8 cellular contexts compared by ENCODE assay signal in genomic region chr17:10295728-10296343, GRCh38.
DNase-seq lines count a peak whose midpoint lies in the region; ATAC-seq, FAIRE-seq and TF ChIP-seq lines count a peak whose summit lies in the region.

No MANE protein-coding gene starts in this region.

- ATAC-seq in GM21360 (IDR thresholded peaks at IDR 0.05; ENCODE audit: unreplicated experiment) = peak; percentile 52
- ATAC-seq in HG02884 (IDR thresholded peaks at IDR 0.05; ENCODE audit: unreplicated experiment) = no peak

- peak; percentile 59 for TF ChIP-seq CTCF in D721Med (IDR thresholded peaks at IDR 0.05; ENCODE audit: insufficient read depth, missing control alignments)

- DNase-seq in D721Med (ENCODE audit: insufficient read length, low spot score) = no peak
- DNase-seq in NCI-H526 treated with DMSO at 0.1 percent for 48 hours (lab: John Stamatoyannopoulos, UW) = peak; percentile 21
- DNase-seq in amniotic epithelial cell (ENCODE audit: low read depth) = peak; percentile 55
- DNase-seq in iPS DF 6.9 (ENCODE audit: low read depth, low spot score) = peak; percentile 57
- peak; percentile 7 for DNase-seq in stimulated activated CD8-positive, alpha-beta memory T cell treated with anti-CD3 and anti-CD28 coated beads, Interleukin-12 subunit alpha, Interleukin-12 subunit beta, amount 100 ng/mL, for 1 hour (ENCODE audit: low read depth)
- no peak for DNase-seq in NCI-H2029 treated with DMSO at 0.1 percent for 48 hours (lab: John Stamatoyannopoulos, UW)

- H3K27ac ChIP-seq in iPS DF 6.9 (ENCODE audit: low read length) = no peak overlapping the region

- FAIRE-seq in D721Med (lab: Jason Lieb, UNC) = no peak

- H3K4me1 ChIP-seq in iPS DF 6.9 (ENCODE audit: control insufficient read depth, insufficient read depth, low read length) = no peaks in the 10 kb centered on the region; the same call in 1 of the 2 replicates

- no CpG with 5 or more reads among the region's 5 CpGs for WGBS in iPS DF 6.9 (ENCODE audit: insufficient coverage, insufficient read length)

- no peaks in the 10 kb centered on the region for H3K27me3 ChIP-seq in iPS DF 6.9 (ENCODE audit: control insufficient read depth, insufficient read depth, low read length)

- no peaks in the 10 kb centered on the region for H3K36me3 ChIP-seq in iPS DF 6.9 (ENCODE audit: control insufficient read depth, insufficient read depth, low read length)

- H3K9me3 ChIP-seq in iPS DF 6.9 (ENCODE audit: control insufficient read depth, insufficient read depth, low read length) = no peaks in the 10 kb centered on the region

- no peak overlapping the region for H3K4me3 ChIP-seq in iPS DF 6.9 (ENCODE audit: low read length)

Comparison
In these comparisons a context has a peak if more than half of its experiments do, and no peak if none do; other contexts are left out.
1. DNase-seq: peak in NCI-H526 treated with DMSO at 0.1 percent for 48 hours (single experiment), amniotic epithelial cell (single experiment), iPS DF 6.9 (single experiment) and stimulated activated CD8-positive, alpha-beta memory T cell treated with anti-CD3 and anti-CD28 coated beads, Interleukin-12 subunit alpha, Interleukin-12 subunit beta, amount 100 ng/mL, for 1 hour (single experiment); none in D721Med (single experiment) and NCI-H2029 treated with DMSO at 0.1 percent for 48 hours (single experiment).